ENCODE assay signal across 28 cellular contexts in genomic region chr12:42516573-42516972, GRCh38.
"Had no signal": no experiment of that assay in that cellular context is flagged by ENCODE, and none has a peak within 500 bp of the region (broad histone marks: within the 10 kb centered on the region; RNA-seq: fewer than 3 reads in every experiment).

No MANE protein-coding gene starts in this region.

- H3K4me1 ChIP-seq: stomach, suprapubic skin, testis, thyroid gland, tibial artery, tibial nerve, transverse colon, upper lobe of left lung, upper lobe of right lung, uterus, vagina had no signal

- DNase-seq: stimulated activated CD4-positive, alpha-beta T cell treated with anti-CD3 and anti-CD28 coated beads, Interleukin-2, amount 100 ng/mL, for 48 hours; stimulated activated CD4-positive, alpha-beta T cell treated with anti-CD3 and anti-CD28 coated beads, Interleukin-4, amount 100 ng/mL, for 1 hour; stimulated activated CD4-positive, alpha-beta T cell treated with anti-CD3 and anti-CD28 coated beads, Interleukin-4, amount 100 ng/mL, for 24 hours; stimulated activated CD4-positive, alpha-beta T cell treated with anti-CD3 and anti-CD28 coated beads, Interleukin-4, amount 100 ng/mL, for 4 hours; stimulated activated CD8-positive, alpha-beta memory T cell treated with anti-CD3 and anti-CD28 coated beads, Interleukin-4, amount 100 ng/mL, for 48 hours; stimulated activated naive B cell treated with anti-CD40 and anti-IgM and Interleukin-4, amounts not matched to agents 10 μg/mL and 1 μg/mL and 100 μg/mL, for 72 hours; stimulated activated naive CD4-positive, alpha-beta T cell; stimulated activated naive CD4-positive, alpha-beta T cell treated with Interleukin-2 at 50 U/mL for 16 hours; stimulated activated naive CD8-positive, alpha-beta T cell treated with anti-CD3 and anti-CD28 coated beads, Interleukin-15, amount 100 ng/mL, for 72 hours; stimulated activated naive CD8-positive, alpha-beta T cell treated with anti-CD3 and anti-CD28 coated beads, Interleukin-15, Interleukin-2, amounts not matched to agents 100 U/mL and 50 U/mL, for 24 hours; stomach; substantia nigra; testis; thyroid gland; tibial artery; transverse colon; trophoblast cell; upper lobe of left lung; upper lobe of right lung; uterus had no signal

- H3K36me3 ChIP-seq: stomach, suprapubic skin, thoracic aorta, thyroid gland, tibial artery, tibial nerve, transverse colon, upper lobe of left lung, upper lobe of right lung, uterus, vagina had no signal

- H3K27ac Mint-ChIP-seq: stimulated activated effector memory CD8-positive, alpha-beta T cell treated with anti-CD3 and anti-CD28 coated beads, Interleukin-12 subunit alpha, Interleukin-12 subunit beta, amount 100 ng/mL, for 72 hours; stimulated activated memory B cell treated with anti-CD40 and anti-IgM and Interleukin-4, amounts not matched to agents 10 μg/mL and 1 μg/mL and 100 μg/mL, for 72 hours; stimulated activated naive B cell treated with anti-CD40 and anti-IgM and Interleukin-4, amounts not matched to agents 10 μg/mL and 1 μg/mL and 100 μg/mL, for 72 hours; stimulated activated naive CD8-positive, alpha-beta T cell treated with anti-CD3 and anti-CD28 coated beads, Interleukin-15, amount 100 ng/mL, for 72 hours; stimulated activated naive CD8-positive, alpha-beta T cell treated with anti-CD3 and anti-CD28 coated beads, Interleukin-15, Interleukin-2, amounts not matched to agents 100 ng/mL and 50 ng/mL, for 24 hours had no signal

- H3K4me1 Mint-ChIP-seq: stimulated activated effector memory CD8-positive, alpha-beta T cell treated with anti-CD3 and anti-CD28 coated beads, Interleukin-12 subunit alpha, Interleukin-12 subunit beta, amount 100 ng/mL, for 72 hours; stimulated activated memory B cell treated with anti-CD40 and anti-IgM and Interleukin-4, amounts not matched to agents 10 μg/mL and 1 μg/mL and 100 μg/mL, for 72 hours; stimulated activated naive B cell treated with anti-CD40 and anti-IgM and Interleukin-4, amounts not matched to agents 10 μg/mL and 1 μg/mL and 100 μg/mL, for 72 hours; stimulated activated naive CD8-positive, alpha-beta T cell treated with anti-CD3 and anti-CD28 coated beads, Interleukin-15, amount 100 ng/mL, for 72 hours had no signal

- ATAC-seq: stimulated activated effector memory CD8-positive, alpha-beta T cell treated with anti-CD3 and anti-CD28 coated beads, Interleukin-12 subunit alpha, Interleukin-12 subunit beta, amount 100 ng/mL, for 72 hours; stimulated activated memory B cell treated with anti-CD40 and anti-IgM and Interleukin-4, amounts not matched to agents 10 μg/mL and 1 μg/mL and 100 μg/mL, for 72 hours; stimulated activated naive B cell treated with anti-CD40 and anti-IgM and Interleukin-4, amounts not matched to agents 10 μg/mL and 1 μg/mL and 100 μg/mL, for 72 hours; stimulated activated naive CD8-positive, alpha-beta T cell treated with anti-CD3 and anti-CD28 coated beads, Interleukin-15, amount 100 ng/mL, for 72 hours; stimulated activated naive CD8-positive, alpha-beta T cell treated with anti-CD3 and anti-CD28 coated beads, Interleukin-15, Interleukin-2, amounts not matched to agents 100 U/mL and 50 U/mL, for 24 hours; upper lobe of right lung had no signal

- H3K9me3 ChIP-seq: suprapubic skin, testis, thoracic aorta, thyroid gland, transverse colon, upper lobe of left lung, upper lobe of right lung, uterus, vagina had no signal

- H3K36me3 Mint-ChIP-seq: stimulated activated effector memory CD8-positive, alpha-beta T cell treated with anti-CD3 and anti-CD28 coated beads, Interleukin-12 subunit alpha, Interleukin-12 subunit beta, amount 100 ng/mL, for 72 hours; stimulated activated memory B cell treated with anti-CD40 and anti-IgM and Interleukin-4, amounts not matched to agents 10 μg/mL and 1 μg/mL and 100 μg/mL, for 72 hours had no signal

- H3K4me3 ChIP-seq: stomach, suprapubic skin, testis, thoracic aorta, thyroid gland, tibial artery, tibial nerve, transverse colon, upper lobe of left lung, upper lobe of right lung, uterus, vagina had no signal

- H3K27me3 ChIP-seq: stomach, suprapubic skin, testis, thyroid gland, tibial artery, tibial nerve, transverse colon, upper lobe of left lung, upper lobe of right lung, uterus, vagina had no signal

- H3K27ac ChIP-seq: stomach, suprapubic skin, testis, thoracic aorta, thyroid gland, tibial artery, tibial nerve, transverse colon, upper lobe of left lung, upper lobe of right lung, uterus, vagina had no signal

- H3K27me3 Mint-ChIP-seq: stimulated activated memory B cell treated with anti-CD40 and anti-IgM and Interleukin-4, amounts not matched to agents 10 μg/mL and 1 μg/mL and 100 μg/mL, for 72 hours; stimulated activated naive B cell treated with anti-CD40 and anti-IgM and Interleukin-4, amounts not matched to agents 10 μg/mL and 1 μg/mL and 100 μg/mL, for 72 hours; stimulated activated naive CD8-positive, alpha-beta T cell treated with anti-CD3 and anti-CD28 coated beads, Interleukin-15, amount 100 ng/mL, for 72 hours; stimulated activated naive CD8-positive, alpha-beta T cell treated with anti-CD3 and anti-CD28 coated beads, Interleukin-15, Interleukin-2, amounts not matched to agents 100 ng/mL and 50 ng/mL, for 24 hours had no signal

- H3K4me3 Mint-ChIP-seq: stimulated activated effector memory CD8-positive, alpha-beta T cell treated with anti-CD3 and anti-CD28 coated beads, Interleukin-12 subunit alpha, Interleukin-12 subunit beta, amount 100 ng/mL, for 72 hours; stimulated activated memory B cell treated with anti-CD40 and anti-IgM and Interleukin-4, amounts not matched to agents 10 μg/mL and 1 μg/mL and 100 μg/mL, for 72 hours; stimulated activated naive B cell treated with anti-CD40 and anti-IgM and Interleukin-4, amounts not matched to agents 10 μg/mL and 1 μg/mL and 100 μg/mL, for 72 hours; stimulated activated naive CD8-positive, alpha-beta T cell treated with anti-CD3 and anti-CD28 coated beads, Interleukin-15, amount 100 ng/mL, for 72 hours; stimulated activated naive CD8-positive, alpha-beta T cell treated with anti-CD3 and anti-CD28 coated beads, Interleukin-15, Interleukin-2, amounts not matched to agents 100 ng/mL and 50 ng/mL, for 24 hours had no signal

- FAIRE-seq: urothelium cell line had no signal
